In genomic region chr12:113276306-113276705, GRCh38 we compare ENCODE assay signal across 1 cellular context.
TF ChIP-seq lines count a peak whose summit lies in the region.

No MANE protein-coding gene starts in this region.

TF ChIP-seq in GM23338, 12 proteins besides CTCF, POLR2A, EP300 and RAD21:
- TF ChIP-seq ZNF462 (CRISPR knock-in tag; IDR thresholded peaks at IDR 0.05) (no peak), NANOG (IDR thresholded peaks at IDR 0.05; ENCODE audit: borderline replicate concordance) (no peak), ZNF114 (CRISPR knock-in tag; IDR thresholded peaks at IDR 0.05) (no peak), JUNB (IDR thresholded peaks at IDR 0.05; ENCODE audit: unreplicated experiment) (no peak)
